ENCODE assay signal across 37 cellular contexts in the genomic region with DNA sequence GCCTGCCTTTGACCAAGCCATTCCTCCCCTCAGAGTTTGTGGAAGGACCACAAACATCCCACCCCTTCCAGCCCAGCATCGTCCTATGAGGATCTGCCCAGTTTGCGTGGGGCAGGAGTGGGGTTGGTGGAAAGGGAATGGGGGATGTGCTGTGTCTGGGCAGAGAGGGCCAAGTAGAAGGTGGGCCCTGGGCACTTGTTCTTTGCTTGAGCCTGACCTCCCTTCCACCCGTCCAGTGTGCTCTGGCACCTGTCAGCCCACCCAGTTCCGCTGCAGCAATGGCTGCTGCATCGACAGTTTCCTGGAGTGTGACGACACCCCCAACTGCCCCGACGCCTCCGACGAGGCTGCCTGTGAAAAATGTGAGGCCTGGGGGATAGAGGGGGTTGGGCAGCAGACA. TPM values are rescaled to one million over a fixed set of nuclear protein-coding genes. Genes with fewer than 3 reads are reported as not detected.
"Had no signal": no experiment of that assay in that cellular context is flagged by ENCODE, and none has a peak within 500 bp of the region (broad histone marks: within the 10 kb centered on the region; RNA-seq: fewer than 3 reads in every experiment).

No MANE protein-coding gene starts in this region.

- H3K36me3 ChIP-seq: brain microvascular endothelial cell, colonic mucosa, gastroesophageal sphincter had no signal

- ATAC-seq: activated CD4-positive, alpha-beta T cell treated with anti-CD3 and anti-CD28 coated beads for 36 hours; activated CD8-positive, alpha-beta memory T cell treated with anti-CD3 and anti-CD28 coated beads, Interleukin-2, amount 10 ng/mL, durations not matched to agents 7 days and 5 days; activated CD8-positive, alpha-beta T cell treated with anti-CD3 and anti-CD28 coated beads, Interleukin-2, amount 10 ng/mL, durations not matched to agents 7 days and 5 days; activated naive CD4-positive, alpha-beta T cell treated with anti-CD3 and anti-CD28 coated beads, Interleukin-2, amount 50 U/mL, for 72 hours; gastroesophageal sphincter; T-cell had no signal

- H3K9me3 ChIP-seq: colonic mucosa, esophagus squamous epithelium, gastroesophageal sphincter had no signal

- H3K27ac ChIP-seq: brain microvascular endothelial cell, colonic mucosa, epithelial cell of prostate, esophagus squamous epithelium, gastroesophageal sphincter had no signal

- FAIRE-seq: astrocyte, bronchial epithelial cell, endometrium, endothelial cell of umbilical vein had no signal

- H3K27me3 ChIP-seq: brain microvascular endothelial cell, colonic mucosa had no signal

- DNase-seq: activated CD4-positive, alpha-beta memory T cell treated with anti-CD3 and anti-CD28 coated beads for 36 hours; activated CD4-positive, alpha-beta T cell treated with anti-CD3 and anti-CD28 coated beads for 36 hours; activated CD4-positive, alpha-beta T cell treated with anti-CD3 and anti-CD28 coated beads, Interleukin-2, amount 10 ng/mL, durations not matched to agents 24 days and 14 days; activated CD4-positive, CD25-positive, alpha-beta regulatory T cell; activated CD4-positive, CD25-positive, alpha-beta regulatory T cell treated with anti-CD3 and anti-CD28 coated beads, Interleukin-2, amount 50 U/mL, for 72 hours; activated CD8-positive, alpha-beta memory T cell treated with anti-CD3 and anti-CD28 coated beads, Interleukin-2, amount 10 ng/mL, durations not matched to agents 7 days and 5 days; activated CD8-positive, alpha-beta memory T cell treated with anti-CD3 and anti-CD28 coated beads, Interleukin-2, amount 50 U/mL, for 4 hours; activated CD8-positive, alpha-beta T cell treated with anti-CD3 and anti-CD28 coated beads, Interleukin-2, amount 10 ng/mL, durations not matched to agents 7 days and 5 days; activated gamma-delta T cell; activated naive CD4-positive, alpha-beta T cell; activated naive CD4-positive, alpha-beta T cell treated with anti-CD3 and anti-CD28 coated beads, Interleukin-2, amount 10 ng/mL, durations not matched to agents 7 days and 5 days; activated naive CD8-positive, alpha-beta T cell treated with anti-CD3 and anti-CD28 coated beads, Interleukin-2, amount 10 ng/mL, durations not matched to agents 7 days and 5 days; activated T-cell treated with anti-CD3 and anti-CD28 coated beads, Interleukin-2, amount 50 U/mL, for 1 hour; activated T-cell treated with anti-CD3 and anti-CD28 coated beads, Interleukin-2, amount 50 U/mL, for 48 hours; brain microvascular endothelial cell; caudate nucleus; colonic mucosa; effector CD8-positive, alpha-beta T cell; esophagus squamous epithelium; foreskin melanocyte; SW 1271; T-cell; T1000 had no signal

- H3K4me3 ChIP-seq: colonic mucosa, esophagus squamous epithelium, gastroesophageal sphincter had no signal

RNA-seq across cellular contexts. Expression of a gene that starts 19.9 kb away (rescaled TPM):
- total RNA-seq: activated CD8-positive, alpha-beta memory T cell treated with anti-CD3 and anti-CD28 coated beads, Interleukin-2, amount 10 ng/mL, durations not matched to agents 7 days and 5 days; activated CD8-positive, alpha-beta T cell treated with anti-CD3 and anti-CD28 coated beads, Interleukin-2, amount 10 ng/mL, durations not matched to agents 7 days and 5 days; activated naive CD8-positive, alpha-beta T cell treated with anti-CD3 and anti-CD28 coated beads, Interleukin-2, amount 10 ng/mL, durations not matched to agents 7 days and 5 days; fibroblast of lung; fibroblast of villous mesenchyme; T-cell had no signal
- polyA plus RNA-seq: fibroblast of lung had no signal

RNA-seq across cellular contexts. Expression of a gene that starts 25.7 kb away (rescaled TPM):
- total RNA-seq: activated CD4-positive, alpha-beta memory T cell treated with anti-CD3 and anti-CD28 coated beads for 36 hours; activated CD4-positive, alpha-beta T cell treated with anti-CD3 and anti-CD28 coated beads for 36 hours; activated CD4-positive, alpha-beta T cell treated with anti-CD3 and anti-CD28 coated beads, Interleukin-2, amount 10 ng/mL, durations not matched to agents 24 days and 14 days; activated CD8-positive, alpha-beta memory T cell treated with anti-CD3 and anti-CD28 coated beads for 36 hours; activated CD8-positive, alpha-beta memory T cell treated with anti-CD3 and anti-CD28 coated beads, Interleukin-2, amount 10 ng/mL, durations not matched to agents 7 days and 5 days; activated CD8-positive, alpha-beta T cell treated with anti-CD3 and anti-CD28 coated beads, Interleukin-2, amount 10 ng/mL, durations not matched to agents 7 days and 5 days; activated naive CD4-positive, alpha-beta T cell treated with anti-CD3 and anti-CD28 coated beads, Interleukin-2, amount 50 U/mL, for 72 hours; activated naive CD8-positive, alpha-beta T cell treated with anti-CD3 and anti-CD28 coated beads, Interleukin-2, amount 10 ng/mL, durations not matched to agents 7 days and 5 days; activated T-helper 1 cell treated with anti-CD3 and anti-CD28 coated beads, Interleukin-12 subunit alpha, Interleukin-12 subunit beta, Interleukin-2, Interleukin-4 antibody, amounts not matched to agents 30 ng/mL and 10 ng/mL and 1 ng/mL, durations not matched to agents 14 hours and 24 hours and 36 hours; activated T-helper 2 cell treated with anti-CD3 and anti-CD28 coated beads, Interferon-gamma antibody, Interleukin-2, Interleukin-4, amounts not matched to agents 10 μg/mL and 5 μg/mL and 100 μg/mL, durations not matched to agents 14 hours and 24 hours and 36 hours; astrocyte; bronchial epithelial cell; dermis microvascular lymphatic vessel endothelial cell; endothelial cell of umbilical vein; fibroblast of lung; fibroblast of villous mesenchyme; gastroesophageal sphincter; glomerular endothelial cell; T-cell had no signal
- polyA plus RNA-seq: endothelial cell of umbilical vein, fibroblast of lung had no signal
